12 cellular contexts compared by ENCODE assay signal in genomic region chr7:97003262-97004236, GRCh38. TPM values are rescaled to one million over a fixed set of nuclear protein-coding genes. Genes with fewer than 3 reads are reported as not detected.
DNase-seq lines count a peak whose midpoint lies in the region; ATAC-seq lines count a peak whose summit lies in the region.
"Had no signal": no experiment of that assay in that cellular context is flagged by ENCODE, and none has a peak within 500 bp of the region (broad histone marks: within the 10 kb centered on the region; RNA-seq: fewer than 3 reads in every experiment).

No MANE protein-coding gene starts in this region.

- H3K27ac ChIP-seq in mesendoderm (ENCODE audit: low read depth, low read length) = no peak overlapping the region

- H3K18ac ChIP-seq in mesendoderm (ENCODE audit: low read length) = peak overlapping the region; percentile 15

- H2BK5ac ChIP-seq in mesendoderm (ENCODE audit: low read length) = no peak overlapping the region

- no peak for ATAC-seq in GM21737 (IDR thresholded peaks at IDR 0.05; ENCODE audit: unreplicated experiment)
- ATAC-seq: left cardiac atrium had no signal

- no peak overlapping the region for H3K4ac ChIP-seq in mesendoderm (ENCODE audit: low read depth, low read length)

- no peak overlapping the region for H4K8ac ChIP-seq in mesendoderm (ENCODE audit: low read depth, low read length)

- no peaks in the 10 kb centered on the region for H3K79me1 ChIP-seq in mesendoderm (ENCODE audit: low read length)

- peak; percentile 11 for DNase-seq in 8988T
- DNase-seq in DMS153 (lab: John Stamatoyannopoulos, UW) = peak; percentile 28
- DNase-seq in NCI-H526 treated with DMSO at 0.1 percent for 48 hours (lab: John Stamatoyannopoulos, UW) = peak; percentile 31
- DNase-seq in mesendoderm = peak; percentile 40
- no peak for DNase-seq in NCI-H69 (lab: John Stamatoyannopoulos, UW)
- DNase-seq in GM03348 (ENCODE audit: low spot score) = no peak
- DNase-seq: BE2C, HFFc6, left cardiac atrium, NCI-H2029 treated with DMSO at 0.1 percent for 48 hours had no signal

- no peak overlapping the region for H2BK120ac ChIP-seq in mesendoderm (ENCODE audit: low read depth, low read length)

- H3K23ac ChIP-seq in mesendoderm (ENCODE audit: low read length) = no peak overlapping the region

- WGBS in mesendoderm (ENCODE audit: extremely low coverage, insufficient coverage, low lambda C conversion rate) = no CpG with 5 or more reads among the region's 48 CpGs

- peak overlapping the region; percentile 42 for H3K4me2 ChIP-seq in mesendoderm (ENCODE audit: low read length)

- no peak overlapping the region for H3K9ac ChIP-seq in mesendoderm (ENCODE audit: low read length)

- H3K4me1 ChIP-seq in mesendoderm (ENCODE audit: control insufficient read depth, low read depth, low read length) = peaks cover 9% of the 10 kb centered on the region
- H3K4me1 ChIP-seq: BE2C had no signal

- H3K36me3 ChIP-seq in mesendoderm (ENCODE audit: control insufficient read depth, insufficient read depth, low read length) = no peaks in the 10 kb centered on the region

- no peak overlapping the region for H2AK5ac ChIP-seq in mesendoderm (ENCODE audit: low read length)

- peaks cover 42% of the 10 kb centered on the region for H3K27me3 ChIP-seq in mesendoderm (ENCODE audit: insufficient read depth, low read length, poor library complexity)
- H3K27me3 ChIP-seq: BE2C, SJSA1 had no signal

- H2BK15ac ChIP-seq in mesendoderm (replicated peaks; ENCODE audit: low read depth) = no peak overlapping the region

- H3K79me2 ChIP-seq in mesendoderm (ENCODE audit: control insufficient read depth, insufficient read depth, low read length) = no peaks in the 10 kb centered on the region

- H3K56ac ChIP-seq in mesendoderm (ENCODE audit: low read length) = peak overlapping the region; percentile 17

- H4K5ac ChIP-seq in mesendoderm (ENCODE audit: low read length) = no peak overlapping the region

- no peak overlapping the region for H3K4me3 ChIP-seq in mesendoderm (ENCODE audit: low read length)

RNA-seq across cellular contexts. Expression of gene DLX6, which starts 1.8 kb away (rescaled TPM):
- polyA plus RNA-seq in mesendoderm (2013, experiment 1 of 2) = 0.21 TPM
- polyA plus RNA-seq in mesendoderm (2013, experiment 2 of 2) = 0.14 TPM

RNA-seq across cellular contexts. Expression of gene DLX5, which starts 21.1 kb away (rescaled TPM):
- 0.29 TPM for polyA plus RNA-seq in mesendoderm (2013, experiment 1 of 2)
- 0.42 TPM for polyA plus RNA-seq in mesendoderm (2013, experiment 2 of 2)

Comparison
In these comparisons a context has a peak if more than half of its experiments do, and no peak if none do; other contexts are left out.
1. DNase-seq: peak in 8988T (single experiment), DMS153 (single experiment), NCI-H526 treated with DMSO at 0.1 percent for 48 hours (single experiment) and mesendoderm (single experiment); none in NCI-H69 (single experiment) and GM03348 (single experiment).